Comparison of ENCODE assay signal across 8 cellular contexts in the genomic region with DNA sequence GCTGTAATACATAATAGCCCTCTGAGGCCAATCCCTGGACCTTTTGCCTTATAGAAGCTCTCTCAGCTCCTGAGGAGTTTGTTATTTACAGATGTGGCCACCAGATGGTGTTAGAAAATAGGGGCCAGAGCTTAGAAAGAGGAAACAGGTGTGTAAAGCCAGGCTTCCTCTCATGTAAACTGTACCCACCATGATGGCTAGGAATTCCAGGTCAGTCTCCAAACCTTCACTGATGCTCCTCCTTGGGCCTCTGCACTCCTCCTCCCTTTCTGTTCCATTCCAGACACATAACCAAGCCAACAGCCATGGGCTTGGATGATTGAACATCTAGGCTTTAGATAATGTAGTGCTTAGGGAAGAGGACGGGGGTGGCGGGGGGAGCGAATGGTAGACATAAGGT. TPM values are rescaled to one million over a fixed set of nuclear protein-coding genes. Genes with fewer than 3 reads are reported as not detected.
DNase-seq lines count a peak whose midpoint lies in the region; ATAC-seq and TF ChIP-seq lines count a peak whose summit lies in the region.

No MANE protein-coding gene starts in this region.

- H3K27me3 ChIP-seq in Panc1 (ENCODE audit: control insufficient read depth, insufficient read depth, low read length) (no peaks in the 10 kb centered on the region), dorsolateral prefrontal cortex (no peaks in the 10 kb centered on the region)

- H3K36me3 Mint-ChIP-seq in memory B cell, result peaks cover 14% of the 10 kb centered on the region

- TF ChIP-seq CTCF in Panc1 (IDR thresholded peaks at IDR 0.05) (peak; percentile 85), dorsolateral prefrontal cortex (IDR thresholded peaks at IDR 0.05 in 54 of 56, conservative IDR thresholded peaks at IDR 0.05 in 2 of 56; ENCODE audit: low read depth in 1 of 56, partially characterized antibody in 56 of 56) (peak in 55 of 56 donors; percentile 49 to 86 (median 67))

- H3K4me1 Mint-ChIP-seq in memory B cell, result peaks cover 38% of the 10 kb centered on the region

- H3K27ac Mint-ChIP-seq in memory B cell, result no peak overlapping the region

- DNase-seq in DMS79 treated with DMSO at 0.1 percent for 48 hours (lab: John Stamatoyannopoulos, UW) (peak; percentile 82), M059J (ENCODE audit: low read depth) (peak; percentile 66), Panc1 (ENCODE audit: low read depth, low spot score) (peak; percentile 48), dorsolateral prefrontal cortex (peak in 1 of 10 donors; percentile 32), memory B cell (ENCODE audit: low spot score in 2 of 2) (peak in 1 of 2 donors; percentile 46), activated T-cell treated with anti-CD3 and anti-CD28 coated beads for 4 hours (no peak)

- H3K4me3 ChIP-seq in Panc1 (ENCODE audit: low read depth in 2 of 2, low read length in 2 of 2) (no peak overlapping the region), dorsolateral prefrontal cortex (no peak overlapping the region)

- no TSS peak for BruUV-seq in Panc1 (replicated peaks; lab: Mats Ljungman, UMichigan)

- POLR2A ChIA-PET in Panc1 (lab: Charles Lee), result interaction anchor here (0.6 kb wide), 1 partner anchor 15 kb away, joined by 3 read pairs; no protein-coding TSS in a partner anchor

- CTCF ChIA-PET in Panc1 (lab: Charles Lee), result interaction anchor here (0.6 to 1.4 kb wide), 10 partner anchors 9 to 688 kb away, joined by 3 to 20 read pairs (median 4); a partner anchor contains a TSS

- H3K27ac ChIP-seq in Panc1 (ENCODE audit: low read length) (no peak overlapping the region), dorsolateral prefrontal cortex (peak overlapping the region in 55 of 59 donors; percentile 11 to 80 (median 56))

- intact Hi-C loops in Panc1 (cut with micrococcal nuclease; ENCODE audit: unreplicated experiment), result loop anchor here (1.0 to 2.0 kb wide), 2 partner anchors 186 to 336 kb away; no protein-coding TSS in a partner anchor
- intact Hi-C loops in dorsolateral prefrontal cortex (cut with DNase I), result loop anchor here (2.0 to 10.0 kb wide), 6 partner anchors 86 to 336 kb away; a partner anchor contains a TSS

- no peaks in the 10 kb centered on the region for H3K36me3 ChIP-seq in Panc1 (ENCODE audit: control insufficient read depth, insufficient read depth, low read length)

- H3K27me3 Mint-ChIP-seq in memory B cell, result no peaks in the 10 kb centered on the region

- ATAC-seq in GM21723 (IDR thresholded peaks at IDR 0.05; ENCODE audit: unreplicated experiment) (peak; percentile 54), Panc1 (peak; percentile 90), memory B cell (ENCODE audit: low read depth) (peak; percentile 80), GM19324 (IDR thresholded peaks at IDR 0.05; ENCODE audit: low FRiP score, unreplicated experiment) (no peak)

- no peaks in the 10 kb centered on the region for H3K4me1 ChIP-seq in Panc1 (ENCODE audit: control insufficient read depth, insufficient read depth, low read length)

- no peaks in the 10 kb centered on the region for H3K9me3 Mint-ChIP-seq in memory B cell

- no peaks in the 10 kb centered on the region for H3K9me3 ChIP-seq in Panc1 (ENCODE audit: control insufficient read depth, insufficient read depth, low read depth, low read length)

- in situ Hi-C loops in Panc1 (cut with HindIII; ENCODE audit: low pct_unique_long_range_greater_than_20kb, low sequenced_read_pairs), result no loop called here

- no peak overlapping the region for H3K4me3 Mint-ChIP-seq in memory B cell

RNA-seq across cellular contexts. Expression of a gene that starts 39.7 kb away (rescaled TPM):
- total RNA-seq in M059J (2014; rRNA removed; shearing (Covaris generic)), result 4.6 and 4.7 TPM in 2 replicates
- total RNA-seq in Panc1 (2021; ENCODE audit: unreplicated experiment) (11.8 TPM), dorsolateral prefrontal cortex (10 to 100 TPM; 13.0 to 38.4 (median 25.1) TPM)
- 9.6 TPM for polyA plus RNA-seq in Panc1 (2012; ENCODE audit: insufficient read length)

RNA-seq across cellular contexts. Expression of a gene that starts 40.0 kb away (rescaled TPM):
- total RNA-seq in M059J (2014; rRNA removed; shearing (Covaris generic)), result 3.3 and 7.7 TPM in 2 replicates
- total RNA-seq in Panc1 (2021; ENCODE audit: unreplicated experiment) (9.7 TPM), dorsolateral prefrontal cortex (10 to 100 TPM in 118 of 120 experiments, 1 to 10 TPM in 2; 8.7 to 23.5 (median 15.9) TPM)
- polyA plus RNA-seq in Panc1 (2012; ENCODE audit: insufficient read length), result 16.1 TPM
